Comparison of ENCODE assay signal across 8 cellular contexts in genomic region chr17:42194133-42194899, GRCh38. TPM values are rescaled to one million over a fixed set of nuclear protein-coding genes. Genes with fewer than 3 reads are reported as not detected.
DNase-seq lines count a peak whose midpoint lies in the region; ATAC-seq and TF ChIP-seq lines count a peak whose summit lies in the region.

A gene with protein sequence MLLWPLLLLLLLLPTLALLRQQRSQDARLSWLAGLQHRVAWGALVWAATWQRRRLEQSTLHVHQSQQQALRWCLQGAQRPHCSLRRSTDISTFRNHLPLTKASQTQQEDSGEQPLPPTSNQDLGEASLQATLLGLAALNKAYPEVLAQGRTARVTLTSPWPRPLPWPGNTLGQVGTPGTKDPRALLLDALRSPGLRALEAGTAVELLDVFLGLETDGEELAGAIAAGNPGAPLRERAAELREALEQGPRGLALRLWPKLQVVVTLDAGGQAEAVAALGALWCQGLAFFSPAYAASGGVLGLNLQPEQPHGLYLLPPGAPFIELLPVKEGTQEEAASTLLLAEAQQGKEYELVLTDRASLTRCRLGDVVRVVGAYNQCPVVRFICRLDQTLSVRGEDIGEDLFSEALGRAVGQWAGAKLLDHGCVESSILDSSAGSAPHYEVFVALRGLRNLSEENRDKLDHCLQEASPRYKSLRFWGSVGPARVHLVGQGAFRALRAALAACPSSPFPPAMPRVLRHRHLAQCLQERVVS (minus strand): TSS chr17:42194494. CDS start chr17:42193581, 913 bp downstream.

- H3K4me1 ChIP-seq in HAP-1: peaks cover 5% of the 10 kb centered on the region
- peaks cover 4 to 31% (median 15%) of the 10 kb centered on the region in 12 donors for H3K4me1 ChIP-seq in heart left ventricle

- peak within 1 kb of the TSS; percentile 67 for H2AFZ ChIP-seq in SU-DHL-6 (ENCODE audit: low read depth, low read length, severe bottlenecking)

- H3K9me3 ChIP-seq in HAP-1 (no peaks in the 10 kb centered on the region), SU-DHL-6 (ENCODE audit: insufficient read depth, low read length) (no peaks in the 10 kb centered on the region), heart left ventricle (no peaks in the 10 kb centered on the region)

- TF ChIP-seq POLR2A in heart left ventricle (IDR thresholded peaks at IDR 0.05): peak in 1 of 2 donors; percentile 40

- no peaks in the 10 kb centered on the region for H3K9me2 ChIP-seq in SU-DHL-6 (replicated peaks; ENCODE audit: insufficient read depth, low read length)

- peak within 1 kb of the TSS; percentile 63 for H3K9ac ChIP-seq in SU-DHL-6 (ENCODE audit: low read length)

- ATAC-seq in activated naive CD8-positive, alpha-beta T cell treated with anti-CD3 and anti-CD28 coated beads, Interleukin-2, amount 50 U/mL, for 24 hours: peak; percentile 95
- peak; percentile 86 to 97 (median 96) for ATAC-seq in heart left ventricle

- H3K9me3 Mint-ChIP-seq in activated naive CD8-positive, alpha-beta T cell treated with anti-CD3 and anti-CD28 coated beads, Interleukin-2, amount 50 U/mL, for 24 hours: no peaks in the 10 kb centered on the region
- no peaks in the 10 kb centered on the region for H3K9me3 Mint-ChIP-seq in type B pancreatic cell

- 26 to 29% (median 28%) methylated on average over 21 of the region's 21 CpGs for WGBS in heart left ventricle, 4 donors

- DNase-seq in G401 (ENCODE audit: low spot score): peak; percentile 95
- DNase-seq in HAP-1 (ENCODE audit: low spot score in 2 of 2): peak; percentile 85 to 87
- DNase-seq in NCI-H1048 (lab: John Stamatoyannopoulos, UW): peak; percentile 65
- DNase-seq in activated naive CD8-positive, alpha-beta T cell treated with anti-CD3 and anti-CD28 coated beads, Interleukin-2, amount 50 U/mL, for 24 hours: peak; percentile 82
- DNase-seq in heart left ventricle: peak; percentile 86 to 91 (median 88)
- DNase-seq in posterior vena cava (ENCODE audit: low spot score): peak; percentile 95
- DNase-seq in type B pancreatic cell (ENCODE audit: extremely low spot score, unreplicated experiment): no peak

- no peaks in the 10 kb centered on the region for H3K27me3 ChIP-seq in HAP-1 (ENCODE audit: low read depth)
- H3K27me3 ChIP-seq in SU-DHL-6 (ENCODE audit: low read length): no peaks in the 10 kb centered on the region
- H3K27me3 ChIP-seq in heart left ventricle: no peaks in the 10 kb centered on the region

- H3K36me3 ChIP-seq in HAP-1 (replicated peaks) (no peaks in the 10 kb centered on the region), SU-DHL-6 (ENCODE audit: low read length) (no peaks in the 10 kb centered on the region), heart left ventricle (peaks cover 0 to 9% (median 0%) of the 10 kb centered on the region in 9 donors)

- no peaks in the 10 kb centered on the region for H4K20me1 ChIP-seq in SU-DHL-6 (ENCODE audit: low read depth, low read length)

- H3K79me2 ChIP-seq in SU-DHL-6 (ENCODE audit: insufficient read depth, low read length): no peaks in the 10 kb centered on the region

- peak within 1 kb of the TSS; percentile 70 for H3K4me2 ChIP-seq in SU-DHL-6 (ENCODE audit: low read depth, low read length, poor library complexity, severe bottlenecking)

- H3F3A ChIP-seq in SU-DHL-6 (ENCODE audit: insufficient read depth): no peaks in the 10 kb centered on the region

- intact Hi-C loops in heart left ventricle (cut with DNase I): loop anchor here in 1 of 10 donors (10.0 kb wide), 1 partner anchor 90 kb away; the partner anchor contains the start of gene STAT5A
- intact Hi-C loops in posterior vena cava (cut with DNase I): no loop called here

- H3K4me3 Mint-ChIP-seq in activated naive CD8-positive, alpha-beta T cell treated with anti-CD3 and anti-CD28 coated beads, Interleukin-2, amount 50 U/mL, for 24 hours: peak within 1 kb of the TSS; percentile 95
- peak within 1 kb of the TSS; percentile 88 for H3K4me3 Mint-ChIP-seq in type B pancreatic cell

- H3K27ac Mint-ChIP-seq in activated naive CD8-positive, alpha-beta T cell treated with anti-CD3 and anti-CD28 coated beads, Interleukin-2, amount 50 U/mL, for 24 hours: peak within 1 kb of the TSS; percentile 90
- H3K27ac Mint-ChIP-seq in type B pancreatic cell: peak within 1 kb of the TSS; percentile 48

- TF ChIP-seq CTCF in SU-DHL-6 (IDR thresholded peaks at IDR 0.05; ENCODE audit: insufficient read depth, low read length, poor library complexity, severe bottlenecking) (no peak), heart left ventricle (IDR thresholded peaks at IDR 0.05) (no peak), type B pancreatic cell (conservative IDR thresholded peaks at IDR 0.05) (no peak)

- in situ Hi-C loops in G401 (cut with HindIII; ENCODE audit: low sequenced_read_pairs) (no loop called here), HAP-1 (cut with MboI; ENCODE audit: low sequenced_read_pairs) (no loop called here)

- H3K27ac ChIP-seq in SU-DHL-6 (ENCODE audit: low read depth, low read length) (peak within 1 kb of the TSS; percentile 35), heart left ventricle (peak within 1 kb of the TSS; percentile 45 to 94 (median 84))

- H3K4me3 ChIP-seq in HAP-1: peak within 1 kb of the TSS; percentile 53
- H3K4me3 ChIP-seq in SU-DHL-6 (ENCODE audit: insufficient read depth, low read length, poor library complexity, severe bottlenecking): peak within 1 kb of the TSS; percentile 70
- peak within 1 kb of the TSS; percentile 36 to 84 (median 75) for H3K4me3 ChIP-seq in heart left ventricle

- no peaks in the 10 kb centered on the region for H3K27me3 Mint-ChIP-seq in activated naive CD8-positive, alpha-beta T cell treated with anti-CD3 and anti-CD28 coated beads, Interleukin-2, amount 50 U/mL, for 24 hours
- no peaks in the 10 kb centered on the region for H3K27me3 Mint-ChIP-seq in type B pancreatic cell

- H3K36me3 Mint-ChIP-seq in activated naive CD8-positive, alpha-beta T cell treated with anti-CD3 and anti-CD28 coated beads, Interleukin-2, amount 50 U/mL, for 24 hours (ENCODE audit: low read depth): peaks cover 2% of the 10 kb centered on the region
- H3K36me3 Mint-ChIP-seq in type B pancreatic cell: no peaks in the 10 kb centered on the region

- peaks cover 26% of the 10 kb centered on the region for H3K4me1 Mint-ChIP-seq in activated naive CD8-positive, alpha-beta T cell treated with anti-CD3 and anti-CD28 coated beads, Interleukin-2, amount 50 U/mL, for 24 hours
- peaks cover 5% of the 10 kb centered on the region for H3K4me1 Mint-ChIP-seq in type B pancreatic cell (ENCODE audit: unreplicated experiment)

RNA-seq across cellular contexts. Expression of the gene that starts here (rescaled TPM):
- 1.1 and 1.4 TPM in 2 replicates for total RNA-seq in G401 (2014; rRNA removed; shearing (Covaris generic))
- total RNA-seq in heart left ventricle (10 to 100 TPM in 3 of 9 donors, 1 to 10 TPM in 6; 4.9 to 17.3 (median 8.3) TPM), posterior vena cava (10 to 100 TPM; 14.5 to 16.6 TPM), type B pancreatic cell (ENCODE audit: low replicate concordance) (4.4 and 6.4 TPM in 2 replicates)
- polyA plus RNA-seq in heart left ventricle: 1 to 10 TPM; 6.2 to 9.4 TPM
